In the genomic region with DNA sequence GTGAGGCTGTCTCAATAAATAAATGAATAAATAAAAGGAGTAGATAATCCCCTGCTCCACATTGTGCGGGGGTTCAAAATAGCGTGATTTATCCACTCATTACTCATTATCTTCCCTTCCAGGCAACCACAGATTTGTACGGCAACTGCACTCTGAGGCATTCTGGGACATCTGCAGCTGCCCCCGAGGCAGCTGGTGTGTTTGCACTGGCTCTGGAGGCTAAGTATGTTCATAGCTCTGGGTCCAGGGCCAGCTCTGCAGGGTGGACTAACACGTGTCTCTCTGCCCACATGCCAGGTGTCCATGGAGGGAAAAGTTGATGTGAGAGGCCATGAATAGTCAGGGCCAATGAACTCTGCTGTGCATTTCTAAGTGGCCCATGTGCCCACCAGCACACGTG, we compare ENCODE assay signal across 21 cellular contexts.
DNase-seq lines count a peak whose midpoint lies in the region; TF ChIP-seq lines count a peak whose summit lies in the region.
"Had no signal": no experiment of that assay in that cellular context is flagged by ENCODE, and none has a peak within 500 bp of the region (broad histone marks: within the 10 kb centered on the region; RNA-seq: fewer than 3 reads in every experiment).

No MANE protein-coding gene starts in this region.

- TF ChIP-seq RAD21 in neural cell (conservative IDR thresholded peaks at IDR 0.05): no peak

- H3K9me3 ChIP-seq in SJCRH30 (replicated peaks) (no peaks in the 10 kb centered on the region; the same call in 1 of the 2 replicates), neural cell (ENCODE audit: low read length) (no peaks in the 10 kb centered on the region)
- H3K9me3 ChIP-seq: MG63 had no signal

- H3K27me3 ChIP-seq in SJCRH30 (no peaks in the 10 kb centered on the region), neural cell (ENCODE audit: insufficient read depth, low read depth, low read length) (no peaks in the 10 kb centered on the region)
- H3K27me3 ChIP-seq: BLaER1, MG63 had no signal

- no peaks in the 10 kb centered on the region for H3K36me3 Mint-ChIP-seq in activated naive CD4-positive, alpha-beta T cell treated with anti-CD3 and anti-CD28 coated beads, Interleukin-2, amount 50 U/mL, for 24 hours
- H3K36me3 Mint-ChIP-seq in activated naive CD4-positive, alpha-beta T cell treated with anti-CD3 and anti-CD28 coated beads for 36 hours (ENCODE audit: low read depth): no peaks in the 10 kb centered on the region
- H3K36me3 Mint-ChIP-seq: CD4-positive, CD25-positive, alpha-beta regulatory T cell had no signal

- no peak for TF ChIP-seq EP300 in neural cell (conservative IDR thresholded peaks at IDR 0.05; ENCODE audit: poor library complexity, severe bottlenecking)

- no peak for TF ChIP-seq CTCF in neural cell (IDR thresholded peaks at IDR 0.05; ENCODE audit: poor library complexity, severe bottlenecking)

- no peaks in the 10 kb centered on the region for H3K9me3 Mint-ChIP-seq in activated naive CD4-positive, alpha-beta T cell treated with anti-CD3 and anti-CD28 coated beads, Interleukin-2, amount 50 U/mL, for 24 hours
- H3K9me3 Mint-ChIP-seq in activated naive CD4-positive, alpha-beta T cell treated with anti-CD3 and anti-CD28 coated beads for 36 hours: no peaks in the 10 kb centered on the region
- H3K9me3 Mint-ChIP-seq: CD4-positive, CD25-positive, alpha-beta regulatory T cell; GM23338; H9 had no signal

- intact Hi-C loops in activated naive CD4-positive, alpha-beta T cell treated with anti-CD3 and anti-CD28 coated beads for 36 hours (cut with micrococcal nuclease): no loop called here

- H3K27ac ChIP-seq in SJCRH30 (no peak overlapping the region), neural cell (ENCODE audit: low read length) (peak overlapping the region; percentile 72), temporal lobe (ENCODE audit: low read depth, low read length) (peak overlapping the region; percentile 14)
- H3K27ac ChIP-seq: BLaER1 had no signal

- H3K4me3 ChIP-seq in SJCRH30 (no peak overlapping the region), neural cell (ENCODE audit: low read length) (peak overlapping the region; percentile 51)
- H3K4me3 ChIP-seq: BLaER1, GM12878, GM23338, MG63 had no signal

- no peaks in the 10 kb centered on the region for H4K20me1 ChIP-seq in neural cell (ENCODE audit: insufficient read depth)
- H4K20me1 ChIP-seq: BLaER1 had no signal

- no peak overlapping the region for H3K4me3 Mint-ChIP-seq in activated naive CD4-positive, alpha-beta T cell treated with anti-CD3 and anti-CD28 coated beads, Interleukin-2, amount 50 U/mL, for 24 hours
- no peak overlapping the region for H3K4me3 Mint-ChIP-seq in activated naive CD4-positive, alpha-beta T cell treated with anti-CD3 and anti-CD28 coated beads for 36 hours
- H3K4me3 Mint-ChIP-seq: CD4-positive, CD25-positive, alpha-beta regulatory T cell; GM23338; H9 had no signal

- no peaks in the 10 kb centered on the region for H3K79me2 ChIP-seq in neural cell (replicated peaks; ENCODE audit: insufficient read depth, low read length)

- H3K27me3 Mint-ChIP-seq in activated naive CD4-positive, alpha-beta T cell treated with anti-CD3 and anti-CD28 coated beads, Interleukin-2, amount 50 U/mL, for 24 hours: peaks cover 12% of the 10 kb centered on the region
- H3K27me3 Mint-ChIP-seq in activated naive CD4-positive, alpha-beta T cell treated with anti-CD3 and anti-CD28 coated beads for 36 hours (ENCODE audit: low read depth): peaks cover 29% of the 10 kb centered on the region

- CTCF ChIA-PET in activated naive CD4-positive, alpha-beta T cell treated with anti-CD3 and anti-CD28 coated beads for 36 hours (lab: Charles Lee): no interaction called here

- H3F3A ChIP-seq in neural cell (ENCODE audit: insufficient read depth, low read length, poor library complexity, severe bottlenecking): no peaks in the 10 kb centered on the region

- no peaks in the 10 kb centered on the region for H3K4me1 ChIP-seq in SJCRH30
- H3K4me1 ChIP-seq: BLaER1 had no signal

- H3K4me2 ChIP-seq in neural cell (ENCODE audit: low read length): no peak overlapping the region
- H3K4me2 ChIP-seq: BLaER1, GM23338 had no signal

- peaks cover 6% of the 10 kb centered on the region for H3K4me1 Mint-ChIP-seq in activated naive CD4-positive, alpha-beta T cell treated with anti-CD3 and anti-CD28 coated beads, Interleukin-2, amount 50 U/mL, for 24 hours
- peaks cover 4% of the 10 kb centered on the region for H3K4me1 Mint-ChIP-seq in activated naive CD4-positive, alpha-beta T cell treated with anti-CD3 and anti-CD28 coated beads for 36 hours (ENCODE audit: low read depth)
- H3K4me1 Mint-ChIP-seq: CD4-positive, CD25-positive, alpha-beta regulatory T cell; GM23338; H9 had no signal

- H3K27ac Mint-ChIP-seq in activated naive CD4-positive, alpha-beta T cell treated with anti-CD3 and anti-CD28 coated beads, Interleukin-2, amount 50 U/mL, for 24 hours: peak overlapping the region; percentile 35
- H3K27ac Mint-ChIP-seq in activated naive CD4-positive, alpha-beta T cell treated with anti-CD3 and anti-CD28 coated beads for 36 hours: no peak overlapping the region
- H3K27ac Mint-ChIP-seq: CD4-positive, CD25-positive, alpha-beta regulatory T cell; GM23338; H9 had no signal

- no peak for DNase-seq in activated naive CD4-positive, alpha-beta T cell treated with anti-CD3 and anti-CD28 coated beads for 36 hours
- DNase-seq in SJCRH30 (peak; percentile 35 to 49), NCI-H2107 treated with DMSO at 0.1 percent for 48 hours (lab: John Stamatoyannopoulos, UW; ENCODE audit: unreplicated experiment) (no peak), putamen (ENCODE audit: low spot score) (no peak), NOMO-1 treated with dmso at 0.1 percent for 144 hours (lab: John Stamatoyannopoulos, UW; ENCODE audit: unreplicated experiment) (no peak)
- DNase-seq: CD4-positive, CD25-positive, alpha-beta regulatory T cell; DMS79; EL; GDM1; H9; KBM-7; MG63; NCI-H1105 treated with DMSO at 0.1 percent for 48 hours; NCI-H2029; NCI-H526 treated with DMSO at 0.1 percent for 48 hours had no signal

- H3K9ac ChIP-seq in neural cell (ENCODE audit: low read length): no peak overlapping the region
- H3K9ac ChIP-seq: BLaER1 had no signal

- H2AFZ ChIP-seq in neural cell (ENCODE audit: low read depth, low read length): no peak overlapping the region
- H2AFZ ChIP-seq: GM23338 had no signal

- no peaks in the 10 kb centered on the region for H3K9me2 ChIP-seq in neural cell (ENCODE audit: insufficient read depth, low read length)

- H3K36me3 ChIP-seq in SJCRH30: no peaks in the 10 kb centered on the region
- H3K36me3 ChIP-seq in neural cell (ENCODE audit: insufficient read depth, low read length): peaks cover 6% of the 10 kb centered on the region
- H3K36me3 ChIP-seq: BLaER1, MG63 had no signal

TF ChIP-seq in neural cell, 6 proteins besides CTCF, POLR2A, EP300 and RAD21:
- no peak for TF ChIP-seq MXI1 (conservative IDR thresholded peaks at IDR 0.05; ENCODE audit: poor library complexity, severe bottlenecking)

Comparison
In these comparisons a context has a peak if more than half of its experiments do, and no peak if none do; other contexts are left out.
1. DNase-seq: peak in SJCRH30 (2 of 2); none in activated naive CD4-positive, alpha-beta T cell treated with anti-CD3 and anti-CD28 coated beads for 36 hours (single experiment), NCI-H2107 treated with DMSO at 0.1 percent for 48 hours (single experiment), putamen (single experiment) and NOMO-1 treated with dmso at 0.1 percent for 144 hours (single experiment).